ENCODE assay signal across 1 cellular context in the genomic region with DNA sequence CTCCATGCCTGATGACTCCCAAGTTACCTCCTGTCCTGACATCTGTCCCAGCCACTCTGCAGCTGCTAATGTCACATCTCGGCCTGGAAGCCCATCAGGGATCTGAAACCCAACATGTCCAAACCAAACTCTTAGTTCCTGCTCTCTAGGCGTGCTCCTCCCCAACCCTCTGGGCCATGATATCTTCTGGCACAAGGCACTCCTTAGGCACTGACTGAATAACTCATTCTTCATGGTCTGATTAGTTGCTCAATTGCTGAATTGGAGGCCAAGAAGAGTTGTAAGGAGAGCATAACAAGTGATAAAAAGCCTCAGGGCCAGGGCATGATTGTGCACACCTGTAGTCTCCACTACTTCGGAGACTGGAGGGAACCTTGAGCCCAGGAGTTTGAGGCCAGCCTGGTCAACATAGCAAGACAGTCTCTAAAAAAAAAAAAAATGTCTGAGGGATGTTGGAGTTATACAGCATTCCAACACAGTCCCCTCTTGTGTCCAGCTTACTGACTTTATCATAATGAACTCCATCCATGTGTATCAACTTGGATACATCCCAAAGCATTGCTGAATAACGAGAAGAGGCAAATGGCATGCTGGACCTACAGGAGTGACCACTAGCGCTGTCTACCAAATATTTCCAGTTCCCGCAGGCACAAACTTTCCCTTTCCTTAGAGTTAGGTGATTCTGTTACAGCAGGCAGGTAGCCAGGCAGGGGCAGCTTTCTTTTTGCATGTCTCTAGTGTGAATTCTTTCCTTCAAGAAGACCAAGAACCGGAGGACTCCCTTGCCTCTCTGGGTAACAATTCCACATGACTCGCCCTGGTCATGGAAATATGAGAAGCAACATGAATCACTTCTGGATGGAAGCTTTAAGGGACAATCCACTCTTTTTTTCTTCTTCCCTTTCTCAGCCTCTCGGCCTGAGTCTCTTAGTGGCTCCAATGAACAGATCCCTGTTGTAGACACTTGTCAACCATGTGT.
TF ChIP-seq lines count a peak whose summit lies in the region.

No MANE protein-coding gene starts in this region.

TF ChIP-seq in IMR-90, 13 proteins besides CTCF, POLR2A, EP300 and RAD21:
- TF ChIP-seq FOS (IDR thresholded peaks at IDR 0.05; ENCODE audit: low read depth, low read length) (no peak), CHD1 (IDR thresholded peaks at IDR 0.05; ENCODE audit: low read depth, low read length) (no peak), CEBPB (IDR thresholded peaks at IDR 0.05; ENCODE audit: low read depth, low read length) (no peak), RCOR1 (IDR thresholded peaks at IDR 0.05; ENCODE audit: insufficient replicate concordance, low read length) (no peak)
- TF ChIP-seq, protein P1, sequence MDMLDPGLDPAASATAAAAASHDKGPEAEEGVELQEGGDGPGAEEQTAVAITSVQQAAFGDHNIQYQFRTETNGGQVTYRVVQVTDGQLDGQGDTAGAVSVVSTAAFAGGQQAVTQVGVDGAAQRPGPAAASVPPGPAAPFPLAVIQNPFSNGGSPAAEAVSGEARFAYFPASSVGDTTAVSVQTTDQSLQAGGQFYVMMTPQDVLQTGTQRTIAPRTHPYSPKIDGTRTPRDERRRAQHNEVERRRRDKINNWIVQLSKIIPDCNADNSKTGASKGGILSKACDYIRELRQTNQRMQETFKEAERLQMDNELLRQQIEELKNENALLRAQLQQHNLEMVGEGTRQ (IDR thresholded peaks at IDR 0.05; ENCODE audit: low read depth, low read length): no peak
TF ChIP-seq in IMR-90: peak in this region for 0.
